In genomic region chr10:3172446-3173172, GRCh38 we compare ENCODE assay signal across 8 cellular contexts. TPM values are rescaled to one million over a fixed set of nuclear protein-coding genes. Genes with fewer than 3 reads are reported as not detected.
DNase-seq lines count a peak whose midpoint lies in the region; ATAC-seq and TF ChIP-seq lines count a peak whose summit lies in the region.

PITRM1 (minus strand) TSS chr10:3172782; CDS start chr10:3172772, 10 bp downstream.

- peak; percentile 99 for TF ChIP-seq POLR2A in right lobe of liver (IDR thresholded peaks at IDR 0.05)

- H3K27me3 Mint-ChIP-seq in CD14-positive monocyte (ENCODE audit: low read depth in 3 of 3) = peaks cover 5 to 7% (median 6%) of the 10 kb centered on the region in 3 donors

- H3K4me3 ChIP-seq in right lobe of liver = peak within 1 kb of the TSS; percentile 87 to 93 (median 88)

- no peaks in the 10 kb centered on the region for H3K9me3 ChIP-seq in right lobe of liver

- H3K36me3 Mint-ChIP-seq in CD14-positive monocyte = peaks cover 20 to 22% of the 10 kb centered on the region in 2 donors

- no peak for TF ChIP-seq CTCF in CD14-positive monocyte (IDR thresholded peaks at IDR 0.05)
- TF ChIP-seq CTCF in right lobe of liver (IDR thresholded peaks at IDR 0.05) = no peak

- intact Hi-C loops in CD14-positive monocyte (cut with micrococcal nuclease) (loop anchor here (5.0 kb wide), 1 partner anchor 75 kb away; no protein-coding TSS in a partner anchor), right lobe of liver (cut with DNase I) (no loop called here)

- peaks cover 0 to 7% (median 3%) of the 10 kb centered on the region in 4 donors for H3K4me1 ChIP-seq in right lobe of liver

- peaks cover 0 to 4% (median 1%) of the 10 kb centered on the region in 7 donors for H3K9me3 Mint-ChIP-seq in CD14-positive monocyte

- WGBS in right lobe of liver (ENCODE audit: insufficient coverage, low coverage, low lambda C conversion rate, missing lambda C conversion rate) = 1% methylated on average over 26 of the region's 73 CpGs

- ATAC-seq in GM19395 (IDR thresholded peaks at IDR 0.05; ENCODE audit: unreplicated experiment) = peak; percentile 95
- ATAC-seq in HG03565 (IDR thresholded peaks at IDR 0.05; ENCODE audit: unreplicated experiment) = peak; percentile 97
- ATAC-seq in right lobe of liver = peak; percentile 93 to 98 (median 96)

- H3K27ac ChIP-seq in right lobe of liver = peak within 1 kb of the TSS; percentile 64 to 87 (median 70)

- peaks cover 2 to 17% (median 8%) of the 10 kb centered on the region in 4 donors for H3K36me3 ChIP-seq in right lobe of liver

- H3K27me3 ChIP-seq in right lobe of liver = no peaks in the 10 kb centered on the region

- peaks cover 26% of the 10 kb centered on the region for H3K4me1 Mint-ChIP-seq in CD14-positive monocyte

- DNase-seq in CD14-positive monocyte (ENCODE audit: low spot score) (peak; percentile 99), NCI-H774 (lab: John Stamatoyannopoulos, UW) (peak; percentile 98), dermis microvascular lymphatic vessel endothelial cell (ENCODE audit: low read depth in 2 of 2) (peak; percentile 98 to 100), right lobe of liver (peak; percentile 99)
- DNase-seq in activated CD4-positive, alpha-beta T cell treated with anti-CD3 and anti-CD28 coated beads, Interleukin-2, amount 50 U/mL, for 48 hours = peak; percentile 98 to 99
- DNase-seq in stimulated activated CD4-positive, alpha-beta T cell treated with anti-CD3 and anti-CD28 coated beads, Interleukin-4, amount 100 ng/mL, for 4 hours = peak; percentile 99

- peak within 1 kb of the TSS; percentile 87 to 95 for H3K4me3 Mint-ChIP-seq in CD14-positive monocyte

- H3K27ac Mint-ChIP-seq in CD14-positive monocyte = peak within 1 kb of the TSS; percentile 84 to 96 (median 93)

RNA-seq across cellular contexts. Expression of gene PITRM1, which starts in this region (rescaled TPM):
- polyA plus RNA-seq in CD14-positive monocyte = 10 to 100 TPM; 15.3 to 23.2 TPM
- 60.7 and 62.8 TPM in 2 replicates for total RNA-seq in dermis microvascular lymphatic vessel endothelial cell
- total RNA-seq in right lobe of liver = 10 to 100 TPM; 40.7 to 59.5 (median 49.7) TPM

Comparison
In these comparisons a context has a peak if more than half of its experiments do, and no peak if none do; other contexts are left out.
1. Peak in every context shown above with its lines: DNase-seq, ATAC-seq, H3K4me3 ChIP-seq and H3K27ac ChIP-seq.
2. intact Hi-C loops: an anchor here in CD14-positive monocyte (5.0 kb wide); none called in right lobe of liver.